Comparison of ENCODE assay signal across 8 cellular contexts in the genomic region with DNA sequence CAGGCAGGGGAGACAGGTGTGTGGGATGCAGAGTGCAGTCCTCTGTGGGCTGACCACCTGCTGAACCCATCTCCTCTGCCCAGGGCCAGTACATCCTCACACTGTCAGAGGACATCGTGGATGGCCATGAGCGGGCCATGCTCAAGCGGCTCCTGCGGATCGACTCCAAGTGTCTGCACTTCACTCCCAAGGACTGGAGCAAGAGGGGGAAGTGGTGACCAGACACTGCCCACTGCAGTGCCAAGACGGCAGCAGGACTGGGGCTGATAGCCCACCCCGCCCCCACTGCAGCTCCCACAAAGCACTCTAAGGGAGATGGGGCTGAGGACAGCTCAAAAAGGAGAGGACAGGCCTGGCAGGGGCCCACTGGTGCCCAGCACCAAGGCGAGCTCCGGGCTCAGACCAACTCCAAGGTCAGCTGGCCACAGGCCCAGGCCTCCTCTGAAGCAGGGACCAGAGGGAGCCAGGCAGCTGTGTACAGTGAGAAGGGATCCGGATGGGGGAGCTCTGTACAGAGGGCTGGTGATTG. TPM values are rescaled to one million over a fixed set of nuclear protein-coding genes. Genes with fewer than 3 reads are reported as not detected.
DNase-seq lines count a peak whose midpoint lies in the region; ATAC-seq and TF ChIP-seq lines count a peak whose summit lies in the region.

No MANE protein-coding gene starts in this region.

- ATAC-seq in activated CD4-positive, alpha-beta T cell treated with anti-CD3 and anti-CD28 coated beads for 36 hours, result no peak
- no peak for ATAC-seq in activated CD8-positive, alpha-beta T cell treated with anti-CD3 and anti-CD28 coated beads for 36 hours
- ATAC-seq in GM21786 (IDR thresholded peaks at IDR 0.05; ENCODE audit: unreplicated experiment), result no peak

- peaks cover 27% of the 10 kb centered on the region for H3K4me1 Mint-ChIP-seq in activated CD4-positive, alpha-beta T cell treated with anti-CD3 and anti-CD28 coated beads for 36 hours
- peaks cover 22% of the 10 kb centered on the region for H3K4me1 Mint-ChIP-seq in activated CD8-positive, alpha-beta T cell treated with anti-CD3 and anti-CD28 coated beads for 36 hours (ENCODE audit: low read depth)

- peaks cover 53% of the 10 kb centered on the region for H3K36me3 Mint-ChIP-seq in activated CD4-positive, alpha-beta T cell treated with anti-CD3 and anti-CD28 coated beads for 36 hours (ENCODE audit: low read depth)
- H3K36me3 Mint-ChIP-seq in activated CD8-positive, alpha-beta T cell treated with anti-CD3 and anti-CD28 coated beads for 36 hours (ENCODE audit: low read depth), result peaks cover 54% of the 10 kb centered on the region

- peak overlapping the region; percentile 88 for H3K27ac Mint-ChIP-seq in activated CD4-positive, alpha-beta T cell treated with anti-CD3 and anti-CD28 coated beads for 36 hours
- H3K27ac Mint-ChIP-seq in activated CD8-positive, alpha-beta T cell treated with anti-CD3 and anti-CD28 coated beads for 36 hours, result peak overlapping the region; percentile 96

- peak overlapping the region; percentile 84 for H3K4me3 Mint-ChIP-seq in activated CD4-positive, alpha-beta T cell treated with anti-CD3 and anti-CD28 coated beads for 36 hours
- H3K4me3 Mint-ChIP-seq in activated CD8-positive, alpha-beta T cell treated with anti-CD3 and anti-CD28 coated beads for 36 hours, result peak overlapping the region; percentile 88

- H3K9me3 ChIP-seq in left ventricle myocardium inferior (replicated peaks) (no peaks in the 10 kb centered on the region), stomach smooth muscle (ENCODE audit: control insufficient read depth in 2 of 2, low read length in 2 of 2) (no peaks in the 10 kb centered on the region)

- CTCF ChIA-PET in activated CD4-positive, alpha-beta T cell treated with anti-CD3 and anti-CD28 coated beads for 36 hours (lab: Charles Lee), result interaction anchor here (0.7 to 2.9 kb wide), 6 partner anchors 9 to 169 kb away, joined by 3 to 9 read pairs (median 5); partner anchors contain the start of genes FIBP, MUS81 and SNX32
- CTCF ChIA-PET in activated CD8-positive, alpha-beta T cell treated with anti-CD3 and anti-CD28 coated beads for 36 hours (lab: Charles Lee), result interaction anchor here (1.2 to 5.4 kb wide), 8 partner anchors 8 to 141 kb away, joined by 4 to 36 read pairs (median 8); partner anchors contain the start of genes KAT5, MUS81 and SNX32

- H3K4me3 ChIP-seq in left ventricle myocardium inferior, result peak overlapping the region; percentile 90
- H3K4me3 ChIP-seq in stomach smooth muscle (ENCODE audit: low read length in 2 of 2), result peak overlapping the region in 1 of 2 donors; percentile 94

- no peak for DNase-seq in activated CD4-positive, alpha-beta T cell treated with anti-CD3 and anti-CD28 coated beads for 36 hours
- no peak for DNase-seq in activated CD4-positive, alpha-beta T cell treated with anti-CD3 and anti-CD28 coated beads for 1 hour
- no peak for DNase-seq in activated CD8-positive, alpha-beta T cell treated with anti-CD3 and anti-CD28 coated beads for 36 hours
- no peak for DNase-seq in left ventricle myocardium inferior
- no peak for DNase-seq in NCI-H187 treated with DMSO at 0.1 percent for 48 hours (lab: John Stamatoyannopoulos, UW)
- DNase-seq in NCI-H2227 (lab: John Stamatoyannopoulos, UW; ENCODE audit: unreplicated experiment), result no peak

- peak overlapping the region; percentile 97 for H3K27ac ChIP-seq in left ventricle myocardium inferior (replicated peaks)
- peak overlapping the region; percentile 66 for H3K27ac ChIP-seq in stomach smooth muscle (ENCODE audit: low read length)

- POLR2A ChIA-PET in activated CD4-positive, alpha-beta T cell treated with anti-CD3 and anti-CD28 coated beads for 36 hours (lab: Charles Lee), result interaction anchor here (0.6 to 0.9 kb wide), 4 partner anchors 9 to 172 kb away, joined by 3 to 4 read pairs (median 3); partner anchors contain the start of gene CCDC85B
- POLR2A ChIA-PET in activated CD8-positive, alpha-beta T cell treated with anti-CD3 and anti-CD28 coated beads for 36 hours (lab: Charles Lee), result interaction anchor here (0.7 to 4.2 kb wide), 13 partner anchors 7 to 144 kb away, joined by 3 to 22 read pairs (median 3); partner anchors contain the start of genes KAT5 and MUS81

- H3K4me1 ChIP-seq in left ventricle myocardium inferior (peaks cover 35% of the 10 kb centered on the region), stomach smooth muscle (ENCODE audit: control insufficient read depth, insufficient read depth, low read length) (peaks cover 27% of the 10 kb centered on the region)

- peaks cover 53% of the 10 kb centered on the region for H3K36me3 ChIP-seq in left ventricle myocardium inferior
- H3K36me3 ChIP-seq in stomach smooth muscle (ENCODE audit: control insufficient read depth in 2 of 2, insufficient read depth in 2 of 2, low read length in 2 of 2), result peaks cover 41 to 49% of the 10 kb centered on the region in 2 donors

- intact Hi-C loops in activated CD4-positive, alpha-beta T cell treated with anti-CD3 and anti-CD28 coated beads for 36 hours (cut with DNase I, micrococcal nuclease), result loop anchor here in 1 of 2 experiments (5.0 kb wide), 1 partner anchor 548 kb away; the partner anchor contains the start of gene RAB1B
- intact Hi-C loops in activated CD8-positive, alpha-beta T cell treated with anti-CD3 and anti-CD28 coated beads for 36 hours (cut with micrococcal nuclease), result no loop called here
- intact Hi-C loops in left ventricle myocardium inferior (cut with micrococcal nuclease), result no loop called here

- no peak for TF ChIP-seq CTCF in activated CD8-positive, alpha-beta T cell treated with anti-CD3 and anti-CD28 coated beads for 36 hours (IDR thresholded peaks at IDR 0.05)
- TF ChIP-seq CTCF in left ventricle myocardium inferior (IDR thresholded peaks at IDR 0.05; ENCODE audit: borderline replicate concordance), result no peak

- no peaks in the 10 kb centered on the region for H3K27me3 Mint-ChIP-seq in activated CD4-positive, alpha-beta T cell treated with anti-CD3 and anti-CD28 coated beads for 36 hours
- no peaks in the 10 kb centered on the region for H3K27me3 Mint-ChIP-seq in activated CD8-positive, alpha-beta T cell treated with anti-CD3 and anti-CD28 coated beads for 36 hours

- peak overlapping the region; percentile 13 to 76 for H3K9ac ChIP-seq in stomach smooth muscle (ENCODE audit: low read length in 2 of 2)

- no peaks in the 10 kb centered on the region for H3K9me3 Mint-ChIP-seq in activated CD4-positive, alpha-beta T cell treated with anti-CD3 and anti-CD28 coated beads for 36 hours (ENCODE audit: low read depth)
- H3K9me3 Mint-ChIP-seq in activated CD8-positive, alpha-beta T cell treated with anti-CD3 and anti-CD28 coated beads for 36 hours, result no peaks in the 10 kb centered on the region

- no peaks in the 10 kb centered on the region for H3K27me3 ChIP-seq in left ventricle myocardium inferior (ENCODE audit: low read depth)
- H3K27me3 ChIP-seq in stomach smooth muscle (ENCODE audit: control insufficient read depth in 1 of 2, insufficient read depth in 2 of 2, low read length in 2 of 2), result no peaks in the 10 kb centered on the region

RNA-seq across cellular contexts. Expression of gene RNASEH2C, which starts 1.6 kb away (rescaled TPM):
- 10 to 100 TPM; 72.5 to 96.8 TPM for total RNA-seq in activated CD4-positive, alpha-beta T cell treated with anti-CD3 and anti-CD28 coated beads for 36 hours
- 100 to 1,000 TPM; 101 to 109 TPM for total RNA-seq in activated CD8-positive, alpha-beta T cell treated with anti-CD3 and anti-CD28 coated beads for 36 hours
- total RNA-seq in left ventricle myocardium inferior, result 39.7 TPM

RNA-seq across cellular contexts. Expression of gene KAT5, which starts 7.0 kb away (rescaled TPM):
- 10 to 100 TPM; 56.5 to 65.1 TPM for total RNA-seq in activated CD4-positive, alpha-beta T cell treated with anti-CD3 and anti-CD28 coated beads for 36 hours
- 10 to 100 TPM; 67.7 to 71.8 TPM for total RNA-seq in activated CD8-positive, alpha-beta T cell treated with anti-CD3 and anti-CD28 coated beads for 36 hours
- total RNA-seq in left ventricle myocardium inferior, result 47.0 TPM

RNA-seq across cellular contexts. Expression of gene RELA, which starts 56.3 kb away (rescaled TPM):
- total RNA-seq in activated CD4-positive, alpha-beta T cell treated with anti-CD3 and anti-CD28 coated beads for 36 hours, result 100 to 1,000 TPM in 1 of 2 experiments, 10 to 100 TPM in 1; 76.9 to 109 TPM
- 10 to 100 TPM; 65.6 to 72.5 TPM for total RNA-seq in activated CD8-positive, alpha-beta T cell treated with anti-CD3 and anti-CD28 coated beads for 36 hours
- 33.8 TPM for total RNA-seq in left ventricle myocardium inferior
